Comparison of ENCODE assay signal across 18 cellular contexts in genomic region chr3:160136421-160136820, GRCh38.
DNase-seq lines count a peak whose midpoint lies in the region; ATAC-seq and TF ChIP-seq lines count a peak whose summit lies in the region.
"Had no signal": no experiment of that assay in that cellular context is flagged by ENCODE, and none has a peak within 500 bp of the region (broad histone marks: within the 10 kb centered on the region; RNA-seq: fewer than 3 reads in every experiment).

No MANE protein-coding gene starts in this region.

- H3K14ac ChIP-seq in trophoblast cell (ENCODE audit: low read length) = no peak overlapping the region

- no CpG with 5 or more reads among the region's 4 CpGs for WGBS in trophoblast cell (ENCODE audit: extremely low coverage, insufficient coverage, insufficient read length)

- no peak overlapping the region for H4K8ac ChIP-seq in trophoblast cell (ENCODE audit: low read depth, low read length)

- peaks cover 11% of the 10 kb centered on the region for H3K4me1 Mint-ChIP-seq in memory B cell
- peaks cover 0 to 1% (median 0%) of the 10 kb centered on the region in 4 donors for H3K4me1 Mint-ChIP-seq in naive thymus-derived CD8-positive, alpha-beta T cell

- ATAC-seq in GM18502 (IDR thresholded peaks at IDR 0.05; ENCODE audit: poor library complexity, unreplicated experiment) = peak; percentile 64
- peak; percentile 41 for ATAC-seq in GM21423 (IDR thresholded peaks at IDR 0.05; ENCODE audit: unreplicated experiment)
- peak; percentile 51 for ATAC-seq in HG03520 (IDR thresholded peaks at IDR 0.05; ENCODE audit: unreplicated experiment)
- ATAC-seq in memory B cell (ENCODE audit: low read depth) = peak; percentile 49
- ATAC-seq in naive thymus-derived CD8-positive, alpha-beta T cell = no peak
- ATAC-seq in GM21360 (IDR thresholded peaks at IDR 0.05; ENCODE audit: unreplicated experiment) = no peak
- ATAC-seq: activated naive CD8-positive, alpha-beta T cell treated with anti-CD3 and anti-CD28 coated beads, Interleukin-2, amount 50 U/mL, for 24 hours; WTC11 had no signal

- H3K27me3 ChIP-seq in right atrium auricular region (no peaks in the 10 kb centered on the region), trophoblast cell (ENCODE audit: insufficient read depth, low read length) (no peaks in the 10 kb centered on the region)
- H3K27me3 ChIP-seq: breast epithelium had no signal

- H2BK120ac ChIP-seq in trophoblast cell (ENCODE audit: insufficient read depth, low read length, poor library complexity) = no peak overlapping the region

- no peaks in the 10 kb centered on the region for H3K27me3 Mint-ChIP-seq in memory B cell
- peaks cover 0 to 8% (median 0%) of the 10 kb centered on the region in 5 donors for H3K27me3 Mint-ChIP-seq in naive thymus-derived CD8-positive, alpha-beta T cell
- H3K27me3 Mint-ChIP-seq: activated naive CD8-positive, alpha-beta T cell treated with anti-CD3 and anti-CD28 coated beads, Interleukin-2, amount 50 U/mL, for 24 hours had no signal

- H3K27ac ChIP-seq in right atrium auricular region = no peak overlapping the region
- no peak overlapping the region for H3K27ac ChIP-seq in trophoblast cell (ENCODE audit: low read depth, low read length)
- H3K27ac ChIP-seq: breast epithelium, epithelial cell of prostate had no signal

- no peaks in the 10 kb centered on the region for H3K79me1 ChIP-seq in trophoblast cell (ENCODE audit: low read length)

- H3K9me3 Mint-ChIP-seq in memory B cell = no peaks in the 10 kb centered on the region
- H3K9me3 Mint-ChIP-seq in naive thymus-derived CD8-positive, alpha-beta T cell = no peaks in the 10 kb centered on the region
- H3K9me3 Mint-ChIP-seq: activated naive CD8-positive, alpha-beta T cell treated with anti-CD3 and anti-CD28 coated beads, Interleukin-2, amount 50 U/mL, for 24 hours; WTC11 had no signal

- no peak overlapping the region for H3K18ac ChIP-seq in trophoblast cell (ENCODE audit: low read length)

- no peaks in the 10 kb centered on the region for H3K4me1 ChIP-seq in right atrium auricular region
- H3K4me1 ChIP-seq in trophoblast cell (ENCODE audit: control insufficient read depth in 1 of 2, insufficient read depth in 2 of 2, low read length in 2 of 2) = no peaks in the 10 kb centered on the region
- H3K4me1 ChIP-seq: breast epithelium had no signal

- DNase-seq in memory B cell (ENCODE audit: low spot score in 2 of 2) (no peak), right atrium auricular region (ENCODE audit: low spot score) (no peak), trophoblast cell (no peak)
- DNase-seq in naive thymus-derived CD8-positive, alpha-beta T cell = no peak
- DNase-seq: activated CD8-positive, alpha-beta memory T cell treated with anti-CD3 and anti-CD28 coated beads for 24 hours; activated naive CD8-positive, alpha-beta T cell treated with anti-CD3 and anti-CD28 coated beads, Interleukin-2, amount 50 U/mL, for 24 hours; dermis blood vessel endothelial cell; EL; NCI-H1930; NCI-H510A; SHP77 had no signal

- no peak overlapping the region for H2AK5ac ChIP-seq in trophoblast cell (ENCODE audit: low read length)

- H3K9me3 ChIP-seq in right atrium auricular region (no peaks in the 10 kb centered on the region), trophoblast cell (ENCODE audit: insufficient read depth, low read depth, low read length) (no peaks in the 10 kb centered on the region)
- H3K9me3 ChIP-seq: breast epithelium had no signal

- H3K27ac Mint-ChIP-seq in memory B cell = peak overlapping the region; percentile 25
- H3K27ac Mint-ChIP-seq in naive thymus-derived CD8-positive, alpha-beta T cell = no peak overlapping the region
- H3K27ac Mint-ChIP-seq: activated naive CD8-positive, alpha-beta T cell treated with anti-CD3 and anti-CD28 coated beads, Interleukin-2, amount 50 U/mL, for 24 hours; WTC11 had no signal

- H3K4me3 Mint-ChIP-seq in memory B cell = no peak overlapping the region
- no peak overlapping the region for H3K4me3 Mint-ChIP-seq in naive thymus-derived CD8-positive, alpha-beta T cell
- H3K4me3 Mint-ChIP-seq: activated naive CD8-positive, alpha-beta T cell treated with anti-CD3 and anti-CD28 coated beads, Interleukin-2, amount 50 U/mL, for 24 hours; WTC11 had no signal

- no peak overlapping the region for H2BK5ac ChIP-seq in trophoblast cell (ENCODE audit: low read depth, low read length, poor library complexity)

- no peak overlapping the region for H2AFZ ChIP-seq in trophoblast cell (ENCODE audit: insufficient read depth, low read length, poor library complexity)

- no peak overlapping the region for H2BK12ac ChIP-seq in trophoblast cell (ENCODE audit: low read length)

- no peak for TF ChIP-seq CTCF in right atrium auricular region (IDR thresholded peaks at IDR 0.05)

- no peak overlapping the region for H4K91ac ChIP-seq in trophoblast cell (ENCODE audit: low read depth, low read length)

- no peak overlapping the region for H3K9ac ChIP-seq in trophoblast cell (ENCODE audit: low read length)

- H3K36me3 Mint-ChIP-seq in memory B cell = no peaks in the 10 kb centered on the region
- no peaks in the 10 kb centered on the region for H3K36me3 Mint-ChIP-seq in naive thymus-derived CD8-positive, alpha-beta T cell
- H3K36me3 Mint-ChIP-seq: WTC11 had no signal

- POLR2A ChIA-PET in naive thymus-derived CD8-positive, alpha-beta T cell (lab: Charles Lee) = no interaction called here

- H3K4ac ChIP-seq in trophoblast cell (ENCODE audit: low read depth, low read length) = no peak overlapping the region

- H4K12ac ChIP-seq in trophoblast cell (ENCODE audit: low read depth, low read length) = no peak overlapping the region

- H3K23ac ChIP-seq in trophoblast cell (ENCODE audit: low read length) = no peak overlapping the region

- H3K4me3 ChIP-seq in right atrium auricular region (no peak overlapping the region), trophoblast cell (ENCODE audit: low read depth, low read length) (no peak overlapping the region)
- H3K4me3 ChIP-seq: breast epithelium had no signal

- H3K79me2 ChIP-seq in trophoblast cell (ENCODE audit: control insufficient read depth, insufficient read depth, low read length, poor library complexity) = no peaks in the 10 kb centered on the region

- no peak overlapping the region for H3K4me2 ChIP-seq in trophoblast cell (ENCODE audit: low read length)

- H3K36me3 ChIP-seq in right atrium auricular region (no peaks in the 10 kb centered on the region), trophoblast cell (ENCODE audit: control insufficient read depth in 1 of 2, insufficient read depth in 2 of 2, low read length in 2 of 2) (no peaks in the 10 kb centered on the region)
- H3K36me3 ChIP-seq: breast epithelium had no signal

Comparison
In these comparisons a context has a peak if more than half of its experiments do, and no peak if none do; other contexts are left out.
1. ATAC-seq: peak in GM18502 (single experiment), GM21423 (single experiment), HG03520 (single experiment) and memory B cell (single experiment); none in naive thymus-derived CD8-positive, alpha-beta T cell (0 of 2) and GM21360 (single experiment).